ENCODE assay signal across 11 cellular contexts in the genomic region with DNA sequence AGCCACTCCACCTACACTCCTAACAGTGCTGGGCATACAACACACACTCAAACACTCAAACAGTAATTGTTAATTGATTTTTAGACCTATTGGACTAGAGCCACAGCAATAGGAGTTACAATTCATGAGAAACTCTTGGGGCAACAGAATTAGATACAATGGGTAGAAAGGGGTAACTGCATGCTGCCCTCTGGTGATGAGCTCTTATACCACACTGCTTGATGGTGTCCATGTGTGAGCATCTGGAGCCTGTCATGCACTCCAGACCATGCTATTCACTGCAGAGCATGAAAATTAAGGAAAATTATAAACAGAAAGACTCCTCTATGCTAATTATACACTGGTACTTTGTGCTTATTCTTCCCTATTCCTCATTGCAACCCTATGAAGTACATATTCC.
A peak's percentile ranks its signal among the peaks of the same experiment; 100 is the strongest.
DNase-seq lines count a peak whose midpoint lies in the region; ATAC-seq and TF ChIP-seq lines count a peak whose summit lies in the region.
"Had no signal": no experiment of that assay in that cellular context is flagged by ENCODE, and none has a peak within 500 bp of the region (broad histone marks: within the 10 kb centered on the region; RNA-seq: fewer than 3 reads in every experiment).

No MANE protein-coding gene starts in this region.

- RAD21 ChIA-PET in HCT116 (lab: Charles Lee; ENCODE audit: low non-redundant PET in 1 of 2, low total read pairs in 2 of 2, uncharacterized antibody in 2 of 2, unreplicated experiment in 2 of 2), result no interaction called here

- DNase-seq in COR-L47 (lab: John Stamatoyannopoulos, UW) (peak; percentile 30), HCT116 (ENCODE audit: low read depth, low spot score) (no peak), Panc1 (ENCODE audit: low read depth, low spot score) (no peak), kidney tubule cell (ENCODE audit: low spot score) (peak; percentile 30), NCI-H1092 treated with DMSO at 0.1 percent for 48 hours (lab: John Stamatoyannopoulos, UW) (no peak)
- DNase-seq in NK-92 treated with Interleukin-12 subunit alpha and Interleukin-12 subunit beta, amount 100 ng/mL, for 24 hours (lab: John Stamatoyannopoulos, UW), result no peak
- no peak for DNase-seq in activated CD8-positive, alpha-beta memory T cell treated with anti-CD3 and anti-CD28 coated beads, Interleukin-2, amount 10 ng/mL, durations not matched to agents 7 days and 5 days
- DNase-seq: activated CD4-positive, alpha-beta T cell treated with anti-CD3 and anti-CD28 coated beads, Interleukin-2, amount 50 U/mL, for 4 hours had no signal

- H3K36me3 ChIP-seq in HCT116 (ENCODE audit: control insufficient read depth in 1 of 2, insufficient read depth in 2 of 2, low read length in 2 of 2) (no peaks in the 10 kb centered on the region), Panc1 (ENCODE audit: control insufficient read depth, insufficient read depth, low read length) (no peaks in the 10 kb centered on the region)
- H3K36me3 ChIP-seq: BLaER1 treated with 17β-estradiol and CSF1 and Interleukin-3, amounts not matched to agents 10 nM and 100 nM; neutrophil had no signal

- no TSS peak for BruUV-seq in HCT116 (replicated peaks; lab: Mats Ljungman, UMichigan)
- no TSS peak for BruUV-seq in Panc1 (replicated peaks; lab: Mats Ljungman, UMichigan)

- H3K9me3 ChIP-seq in HCT116 (ENCODE audit: control insufficient read depth in 1 of 2, insufficient read depth in 1 of 2, low read depth in 1 of 2, low read length in 2 of 2) (no peaks in the 10 kb centered on the region; a peak in 1 of 4 replicates), Panc1 (ENCODE audit: control insufficient read depth, insufficient read depth, low read depth, low read length) (no peaks in the 10 kb centered on the region)
- H3K9me3 ChIP-seq: BLaER1 treated with 17β-estradiol and CSF1 and Interleukin-3, amounts not matched to agents 10 nM and 100 nM; neutrophil had no signal

- no peaks in the 10 kb centered on the region for H4K20me1 ChIP-seq in HCT116 (ENCODE audit: insufficient read depth)
- H4K20me1 ChIP-seq: BLaER1 treated with 17β-estradiol and CSF1 and Interleukin-3, amounts not matched to agents 10 nM and 100 nM had no signal

- TF ChIP-seq POLR2A in HCT116 (IDR thresholded peaks at IDR 0.05; ENCODE audit: borderline replicate concordance, extremely low read depth, insufficient read depth, insufficient read length), result no peak

- in situ Hi-C loops in Panc1 (cut with HindIII; ENCODE audit: low pct_unique_long_range_greater_than_20kb, low sequenced_read_pairs), result no loop called here

- no peaks in the 10 kb centered on the region for H3K27me3 Mint-ChIP-seq in activated CD8-positive, alpha-beta memory T cell treated with anti-CD3 and anti-CD28 coated beads, Interleukin-2, amount 10 ng/mL, durations not matched to agents 7 days and 5 days

- H3K4me3 Mint-ChIP-seq in activated CD8-positive, alpha-beta memory T cell treated with anti-CD3 and anti-CD28 coated beads, Interleukin-2, amount 10 ng/mL, durations not matched to agents 7 days and 5 days, result no peak overlapping the region

- no peaks in the 10 kb centered on the region for H3K79me2 ChIP-seq in HCT116 (ENCODE audit: insufficient read depth, low read length)

- no peak overlapping the region for H3K27ac ChIP-seq in HCT116 (ENCODE audit: low read depth, low read length)
- H3K27ac ChIP-seq in Panc1 (ENCODE audit: low read length), result no peak overlapping the region
- H3K27ac ChIP-seq: BLaER1 treated with 17β-estradiol and CSF1 and Interleukin-3, amounts not matched to agents 10 nM and 100 nM; neutrophil had no signal

- no peak overlapping the region for H3K4me3 ChIP-seq in HCT116 (replicated peaks in 1 of 2; ENCODE audit: low read depth in 1 of 2, low read length in 2 of 2)
- no peak overlapping the region for H3K4me3 ChIP-seq in Panc1 (ENCODE audit: low read depth in 2 of 2, low read length in 2 of 2)
- H3K4me3 ChIP-seq: BLaER1 treated with 17β-estradiol and CSF1 and Interleukin-3, amounts not matched to agents 10 nM and 100 nM had no signal

- CTCF ChIA-PET in HCT116 (lab: Charles Lee), result interaction anchor here (1.0 kb wide), 1 partner anchor 425 kb away, joined by 4 read pairs; no protein-coding TSS in a partner anchor
- CTCF ChIA-PET in Panc1 (lab: Charles Lee), result no interaction called here
- CTCF ChIA-PET in activated CD8-positive, alpha-beta memory T cell treated with anti-CD3 and anti-CD28 coated beads, Interleukin-2, amount 10 ng/mL, durations not matched to agents 7 days and 5 days (lab: Charles Lee), result no interaction called here

- 0 out of 2 replicates have a peak, but pooled peaks have one; percentile 8 for TF ChIP-seq RAD21 in HCT116 (IDR thresholded peaks at IDR 0.05; ENCODE audit: low read depth)

- intact Hi-C loops in HCT116 (cut with micrococcal nuclease) (loop anchor here (5.0 kb wide), 1 partner anchor 424 kb away; no protein-coding TSS in a partner anchor), Panc1 (cut with micrococcal nuclease; ENCODE audit: unreplicated experiment) (loop anchor here (2.0 kb wide), 1 partner anchor 425 kb away; no protein-coding TSS in a partner anchor)

- TF ChIP-seq CTCF in HCT116 (IDR thresholded peaks at IDR 0.05 in 2 of 3, conservative IDR thresholded peaks at IDR 0.05 in 1 of 3; ENCODE audit: borderline replicate concordance in 1 of 3, insufficient read depth in 1 of 3, low read depth in 2 of 3, low read length in 2 of 3), result 0 out of 6 replicates have a peak, but pooled peaks of 1 of the 3 experiments have one; percentile 19
- peak; percentile 10; the same call in 1 of the 2 replicates for TF ChIP-seq CTCF in Panc1 (IDR thresholded peaks at IDR 0.05)

- no peak for ATAC-seq in HCT116
- ATAC-seq in Panc1, result no peak
- no peak for ATAC-seq in GM18520 (IDR thresholded peaks at IDR 0.05; ENCODE audit: unreplicated experiment)
- ATAC-seq in activated CD8-positive, alpha-beta memory T cell treated with anti-CD3 and anti-CD28 coated beads, Interleukin-2, amount 10 ng/mL, durations not matched to agents 7 days and 5 days, result no peak

- no peaks in the 10 kb centered on the region for H3K27me3 ChIP-seq in HCT116 (ENCODE audit: insufficient read depth, low read length)
- H3K27me3 ChIP-seq in Panc1 (ENCODE audit: control insufficient read depth, insufficient read depth, low read length), result no peaks in the 10 kb centered on the region
- H3K27me3 ChIP-seq: BLaER1 treated with 17β-estradiol and CSF1 and Interleukin-3, amounts not matched to agents 10 nM and 100 nM; neutrophil had no signal

- H3K36me3 Mint-ChIP-seq in activated CD8-positive, alpha-beta memory T cell treated with anti-CD3 and anti-CD28 coated beads, Interleukin-2, amount 10 ng/mL, durations not matched to agents 7 days and 5 days, result no peaks in the 10 kb centered on the region

- H2AFZ ChIP-seq in HCT116 (ENCODE audit: low read depth, low read length, poor library complexity, severe bottlenecking), result no peak overlapping the region

- no peak overlapping the region for H3K4me2 ChIP-seq in HCT116 (ENCODE audit: low read length)
- H3K4me2 ChIP-seq: BLaER1 treated with 17β-estradiol and CSF1 and Interleukin-3, amounts not matched to agents 10 nM and 100 nM had no signal

- H3K4me1 ChIP-seq in HCT116 (ENCODE audit: control insufficient read depth in 1 of 2, insufficient read depth in 2 of 2, low read length in 2 of 2) (no peaks in the 10 kb centered on the region), Panc1 (ENCODE audit: control insufficient read depth, insufficient read depth, low read length) (no peaks in the 10 kb centered on the region)

- H3K4me1 Mint-ChIP-seq in activated CD8-positive, alpha-beta memory T cell treated with anti-CD3 and anti-CD28 coated beads, Interleukin-2, amount 10 ng/mL, durations not matched to agents 7 days and 5 days, result no peaks in the 10 kb centered on the region

- H3K27ac Mint-ChIP-seq in activated CD8-positive, alpha-beta memory T cell treated with anti-CD3 and anti-CD28 coated beads, Interleukin-2, amount 10 ng/mL, durations not matched to agents 7 days and 5 days, result no peak overlapping the region

- no peak overlapping the region for H3K9ac ChIP-seq in HCT116 (ENCODE audit: low read length)
- H3K9ac ChIP-seq: BLaER1 treated with 17β-estradiol and CSF1 and Interleukin-3, amounts not matched to agents 10 nM and 100 nM had no signal

- POLR2A ChIA-PET in HCT116 (lab: Charles Lee) (no interaction called here), Panc1 (lab: Charles Lee) (no interaction called here)

- no peaks in the 10 kb centered on the region for H3K9me3 Mint-ChIP-seq in activated CD8-positive, alpha-beta memory T cell treated with anti-CD3 and anti-CD28 coated beads, Interleukin-2, amount 10 ng/mL, durations not matched to agents 7 days and 5 days (ENCODE audit: low read depth)

- H3K9me2 ChIP-seq in HCT116 (ENCODE audit: insufficient read depth), result no peaks in the 10 kb centered on the region

TF ChIP-seq in HCT116, 20 proteins besides CTCF, POLR2A, EP300 and RAD21 (continues in another document):
- TF ChIP-seq ZFX (IDR thresholded peaks at IDR 0.05) (no peak), YY1 (IDR thresholded peaks at IDR 0.05; ENCODE audit: extremely low read depth, insufficient replicate concordance, low read depth, low read length) (no peak), POLR2AphosphoS5 (IDR thresholded peaks at IDR 0.05; ENCODE audit: low read depth, low read length) (no peak), FOSL1 (IDR thresholded peaks at IDR 0.05; ENCODE audit: low read depth) (no peak), JUND (IDR thresholded peaks at IDR 0.05) (no peak), SIN3A (IDR thresholded peaks at IDR 0.05; ENCODE audit: low read depth) (no peak), ZNF274 (IDR thresholded peaks at IDR 0.05; ENCODE audit: low read depth, low read length) (no peak), SRF (IDR thresholded peaks at IDR 0.05; ENCODE audit: low read depth) (no peak)

Comparison
In these comparisons a context has a peak if more than half of its experiments do, and no peak if none do; other contexts are left out.
1. DNase-seq: peak in COR-L47 (single experiment) and kidney tubule cell (single experiment); none in HCT116 (single experiment), Panc1 (single experiment), NCI-H1092 treated with DMSO at 0.1 percent for 48 hours (single experiment), NK-92 treated with Interleukin-12 subunit alpha and Interleukin-12 subunit beta, amount 100 ng/mL, for 24 hours (single experiment) and activated CD8-positive, alpha-beta memory T cell treated with anti-CD3 and anti-CD28 coated beads, Interleukin-2, amount 10 ng/mL, durations not matched to agents 7 days and 5 days (single experiment).